Comparison of ENCODE assay signal across 8 cellular contexts in genomic region chr12:111313833-111314259, GRCh38. TPM values are rescaled to one million over a fixed set of nuclear protein-coding genes. Genes with fewer than 3 reads are reported as not detected.
DNase-seq lines count a peak whose midpoint lies in the region; ATAC-seq and TF ChIP-seq lines count a peak whose summit lies in the region.

No MANE protein-coding gene starts in this region.

- no peak for TF ChIP-seq EP300 in upper lobe of left lung (IDR thresholded peaks at IDR 0.05)

- no peaks in the 10 kb centered on the region for H3F3A ChIP-seq in Loucy (ENCODE audit: low read depth)

- peaks cover 3% of the 10 kb centered on the region for H3K4me1 Mint-ChIP-seq in activated naive CD4-positive, alpha-beta T cell treated with anti-CD3 and anti-CD28 coated beads, Interleukin-2, amount 10 ng/mL, durations not matched to agents 7 days and 5 days
- H3K4me1 Mint-ChIP-seq in glutamatergic neuron (ENCODE audit: low read depth, unreplicated experiment), result peaks cover 2% of the 10 kb centered on the region

- H3K4me2 ChIP-seq in Loucy (ENCODE audit: low read depth, low read length, poor library complexity, severe bottlenecking), result no peak overlapping the region

- H3K79me2 ChIP-seq in Loucy (ENCODE audit: insufficient read depth, low read length), result no peaks in the 10 kb centered on the region

- H3K4me1 ChIP-seq in Loucy (ENCODE audit: insufficient read depth, low read length, poor library complexity, severe bottlenecking) (peaks cover 3% of the 10 kb centered on the region), upper lobe of left lung (peaks cover 0 to 3% (median 0%) of the 10 kb centered on the region in 4 donors)

- H3K9me2 ChIP-seq in Loucy (replicated peaks; ENCODE audit: low read depth, low read length), result no peaks in the 10 kb centered on the region

- H3K27me3 Mint-ChIP-seq in activated naive CD4-positive, alpha-beta T cell treated with anti-CD3 and anti-CD28 coated beads, Interleukin-2, amount 10 ng/mL, durations not matched to agents 7 days and 5 days, result peaks cover 12% of the 10 kb centered on the region
- H3K27me3 Mint-ChIP-seq in glutamatergic neuron (ENCODE audit: unreplicated experiment), result peaks cover 10% of the 10 kb centered on the region

- H2AFZ ChIP-seq in Loucy (ENCODE audit: low read length), result no peak overlapping the region

- 1 to 3% methylated on average over 8 of the region's 8 CpGs for WGBS in upper lobe of left lung, 2 donors

- TF ChIP-seq CTCF in Loucy (conservative IDR thresholded peaks at IDR 0.05; ENCODE audit: low read length) (peak; percentile 91), glutamatergic neuron (IDR thresholded peaks at IDR 0.05; ENCODE audit: partially characterized antibody, unreplicated experiment) (peak; percentile 98), upper lobe of left lung (IDR thresholded peaks at IDR 0.05) (peak; percentile 84 to 94 (median 89))

- H3K36me3 ChIP-seq in Loucy (ENCODE audit: insufficient read depth, low read length) (no peaks in the 10 kb centered on the region), upper lobe of left lung (no peaks in the 10 kb centered on the region)

- H3K9ac ChIP-seq in Loucy (ENCODE audit: low read depth, low read length, poor library complexity, severe bottlenecking), result no peak overlapping the region

- no peak overlapping the region for H3K4me3 ChIP-seq in Loucy (ENCODE audit: low read length, poor library complexity, severe bottlenecking)
- peak overlapping the region in 3 of 4 donors; percentile 6 to 15 (median 14) for H3K4me3 ChIP-seq in upper lobe of left lung

- H3K27ac ChIP-seq in upper lobe of left lung, result no peak overlapping the region

- H3K27ac Mint-ChIP-seq in activated naive CD4-positive, alpha-beta T cell treated with anti-CD3 and anti-CD28 coated beads, Interleukin-2, amount 10 ng/mL, durations not matched to agents 7 days and 5 days, result no peak overlapping the region
- H3K27ac Mint-ChIP-seq in glutamatergic neuron (ENCODE audit: unreplicated experiment), result peak overlapping the region; percentile 66

- H3K4me3 Mint-ChIP-seq in activated naive CD4-positive, alpha-beta T cell treated with anti-CD3 and anti-CD28 coated beads, Interleukin-2, amount 10 ng/mL, durations not matched to agents 7 days and 5 days, result no peak overlapping the region
- no peak overlapping the region for H3K4me3 Mint-ChIP-seq in glutamatergic neuron (ENCODE audit: unreplicated experiment)

- H3K9me3 ChIP-seq in Loucy (ENCODE audit: insufficient read depth, low read depth, low read length) (no peaks in the 10 kb centered on the region), upper lobe of left lung (no peaks in the 10 kb centered on the region)

- DNase-seq in DMS79 (lab: John Stamatoyannopoulos, UW), result peak; percentile 30
- peak; percentile 80 for DNase-seq in SK-N-DZ (ENCODE audit: low spot score)
- DNase-seq in activated naive CD4-positive, alpha-beta T cell treated with anti-CD3 and anti-CD28 coated beads, Interleukin-2, amount 10 ng/mL, durations not matched to agents 7 days and 5 days, result peak; percentile 78
- peak; percentile 91 for DNase-seq in glutamatergic neuron
- peak; percentile 49 for DNase-seq in pons (ENCODE audit: low spot score)
- peak in 1 of 2 donors; percentile 69 for DNase-seq in upper lobe of left lung

- no peaks in the 10 kb centered on the region for H3K36me3 Mint-ChIP-seq in activated naive CD4-positive, alpha-beta T cell treated with anti-CD3 and anti-CD28 coated beads, Interleukin-2, amount 10 ng/mL, durations not matched to agents 7 days and 5 days
- H3K36me3 Mint-ChIP-seq in glutamatergic neuron (ENCODE audit: unreplicated experiment), result no peaks in the 10 kb centered on the region

- no peak for TF ChIP-seq POLR2A in upper lobe of left lung (IDR thresholded peaks at IDR 0.05)

- no peaks in the 10 kb centered on the region for H3K27me3 ChIP-seq in Loucy (ENCODE audit: insufficient read depth, low read length, poor library complexity, severe bottlenecking)
- H3K27me3 ChIP-seq in upper lobe of left lung, result no peaks in the 10 kb centered on the region

- ATAC-seq in upper lobe of left lung (ENCODE audit: low FRiP score in 2 of 2) (peak; percentile 71 to 83), GM19397 (IDR thresholded peaks at IDR 0.05; ENCODE audit: unreplicated experiment) (no peak)

- H4K20me1 ChIP-seq in Loucy (ENCODE audit: insufficient read depth, low read length, poor library complexity, severe bottlenecking), result no peaks in the 10 kb centered on the region

- peaks cover 4% of the 10 kb centered on the region for H3K9me3 Mint-ChIP-seq in activated naive CD4-positive, alpha-beta T cell treated with anti-CD3 and anti-CD28 coated beads, Interleukin-2, amount 10 ng/mL, durations not matched to agents 7 days and 5 days
- H3K9me3 Mint-ChIP-seq in glutamatergic neuron (ENCODE audit: unreplicated experiment), result no peaks in the 10 kb centered on the region

- CTCF ChIA-PET in activated naive CD4-positive, alpha-beta T cell treated with anti-CD3 and anti-CD28 coated beads, Interleukin-2, amount 10 ng/mL, durations not matched to agents 7 days and 5 days (lab: Charles Lee), result interaction anchor here (0.8 to 1.9 kb wide), 3 partner anchors 25 to 386 kb away, joined by 3 to 6 read pairs (median 3); no protein-coding TSS in a partner anchor

RNA-seq across cellular contexts. Expression of gene PHETA1, which starts 55.0 kb away (rescaled TPM):
- 21.3 and 30.7 TPM in 2 replicates for polyA plus RNA-seq in SK-N-DZ (2014; cell fraction: cytosol; rRNA removed)
- 14.9 and 16.6 TPM in 2 replicates for polyA plus RNA-seq in SK-N-DZ (2014; cell fraction: nucleus; rRNA removed)
- total RNA-seq in glutamatergic neuron (ENCODE audit: unreplicated experiment), result 33.2 TPM
- 10 to 100 TPM in 5 of 6 donors, 1 to 10 TPM in 1; 9.1 to 24.6 (median 21.2) TPM for total RNA-seq in upper lobe of left lung
